ENCODE assay signal across 17 cellular contexts in the genomic region with DNA sequence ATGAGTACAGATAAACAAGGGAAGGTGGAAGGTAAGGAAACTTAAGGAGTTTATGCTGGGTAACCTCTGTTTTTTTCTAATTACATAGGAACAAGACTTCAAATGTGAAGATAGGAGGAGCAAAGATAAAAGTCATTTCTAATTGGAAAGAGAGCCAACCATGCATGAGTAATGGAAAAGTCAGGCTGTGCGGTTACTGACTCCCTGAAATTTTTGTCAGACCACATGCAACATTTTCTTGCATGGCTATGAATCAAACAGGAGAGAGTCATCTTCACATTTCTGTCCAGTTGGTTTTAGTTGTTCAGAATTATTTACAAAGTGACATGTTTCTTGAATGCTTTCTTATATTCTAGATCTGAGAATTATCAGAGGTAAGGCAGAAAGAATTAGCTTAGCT.
DNase-seq lines count a peak whose midpoint lies in the region; ATAC-seq and TF ChIP-seq lines count a peak whose summit lies in the region.
"Had no signal": no experiment of that assay in that cellular context is flagged by ENCODE, and none has a peak within 500 bp of the region (broad histone marks: within the 10 kb centered on the region; RNA-seq: fewer than 3 reads in every experiment).

No MANE protein-coding gene starts in this region.

- H3K27me3 Mint-ChIP-seq in activated CD8-positive, alpha-beta memory T cell treated with anti-CD3 and anti-CD28 coated beads, Interleukin-2, amount 10 ng/mL, durations not matched to agents 7 days and 5 days = no peaks in the 10 kb centered on the region
- H3K27me3 Mint-ChIP-seq in activated T-cell treated with anti-CD3 and anti-CD28 coated beads, Interleukin-2, amount 50 U/mL, for 24 hours = peaks cover 2% of the 10 kb centered on the region

- POLR2A ChIA-PET in AG04450 (lab: Yijun Ruan, JAX) = no interaction called here

- peaks cover 3% of the 10 kb centered on the region for H3K27me3 ChIP-seq in AG04450 (ENCODE audit: control insufficient read depth, insufficient read depth, low read length)
- H3K27me3 ChIP-seq in tibial artery = no peaks in the 10 kb centered on the region
- H3K27me3 ChIP-seq: BLaER1 treated with 17β-estradiol and CSF1 and Interleukin-3, amounts not matched to agents 10 nM and 100 nM; cardiac muscle cell; pancreas; vagina had no signal

- CTCF ChIA-PET in AG04450 (lab: Charles Lee) = no interaction called here
- CTCF ChIA-PET in activated CD8-positive, alpha-beta memory T cell treated with anti-CD3 and anti-CD28 coated beads, Interleukin-2, amount 10 ng/mL, durations not matched to agents 7 days and 5 days (lab: Charles Lee) = no interaction called here

- H3K27ac Mint-ChIP-seq in activated CD8-positive, alpha-beta memory T cell treated with anti-CD3 and anti-CD28 coated beads, Interleukin-2, amount 10 ng/mL, durations not matched to agents 7 days and 5 days = no peak overlapping the region
- H3K27ac Mint-ChIP-seq in activated T-cell treated with anti-CD3 and anti-CD28 coated beads, Interleukin-2, amount 50 U/mL, for 24 hours = no peak overlapping the region
- H3K27ac Mint-ChIP-seq: activated CD4-positive, alpha-beta T cell treated with anti-CD3 and anti-CD28 coated beads, Interleukin-2, amount 10 ng/mL, durations not matched to agents 24 days and 14 days; T-cell had no signal

- TF ChIP-seq CTCF in AG04450 (IDR thresholded peaks at IDR 0.05; ENCODE audit: low read depth, low read length) (no peak), tibial artery (IDR thresholded peaks at IDR 0.05) (no peak)

- DNase-seq in AG04450 (ENCODE audit: low read depth, low spot score) (peak; percentile 48), HS-27A (ENCODE audit: low read depth) (peak; percentile 20), astrocyte of the hippocampus (ENCODE audit: low read depth, low spot score) (peak; percentile 61), hepatic stellate cell (ENCODE audit: low spot score) (peak; percentile 43), COLO668 (lab: John Stamatoyannopoulos, UW; ENCODE audit: unreplicated experiment) (no peak), tibial artery (no peak)
- DNase-seq in activated CD8-positive, alpha-beta memory T cell treated with anti-CD3 and anti-CD28 coated beads, Interleukin-2, amount 10 ng/mL, durations not matched to agents 7 days and 5 days = no peak
- DNase-seq in activated T-cell treated with anti-CD3 and anti-CD28 coated beads, Interleukin-2, amount 50 U/mL, for 24 hours = no peak
- DNase-seq: activated CD4-positive, alpha-beta T cell treated with anti-CD3 and anti-CD28 coated beads, Interleukin-2, amount 10 ng/mL, durations not matched to agents 24 days and 14 days; NCI-H2227 treated with DMSO at 0.1 percent for 48 hours; pancreas; stimulated activated CD8-positive, alpha-beta memory T cell treated with anti-CD3 and anti-CD28 coated beads, Interleukin-4, amount 100 ng/mL, for 48 hours; T-cell had no signal

- H3K4me3 Mint-ChIP-seq in activated CD8-positive, alpha-beta memory T cell treated with anti-CD3 and anti-CD28 coated beads, Interleukin-2, amount 10 ng/mL, durations not matched to agents 7 days and 5 days = no peak overlapping the region
- no peak overlapping the region for H3K4me3 Mint-ChIP-seq in activated T-cell treated with anti-CD3 and anti-CD28 coated beads, Interleukin-2, amount 50 U/mL, for 24 hours
- H3K4me3 Mint-ChIP-seq: activated CD4-positive, alpha-beta T cell treated with anti-CD3 and anti-CD28 coated beads, Interleukin-2, amount 10 ng/mL, durations not matched to agents 24 days and 14 days; T-cell had no signal

- H3K4me1 Mint-ChIP-seq in activated CD8-positive, alpha-beta memory T cell treated with anti-CD3 and anti-CD28 coated beads, Interleukin-2, amount 10 ng/mL, durations not matched to agents 7 days and 5 days = no peaks in the 10 kb centered on the region
- H3K4me1 Mint-ChIP-seq in activated T-cell treated with anti-CD3 and anti-CD28 coated beads, Interleukin-2, amount 50 U/mL, for 24 hours (ENCODE audit: low read depth) = peaks cover 11% of the 10 kb centered on the region
- H3K4me1 Mint-ChIP-seq: activated CD4-positive, alpha-beta T cell treated with anti-CD3 and anti-CD28 coated beads, Interleukin-2, amount 10 ng/mL, durations not matched to agents 24 days and 14 days had no signal

- intact Hi-C loops in tibial artery (cut with DNase I; ENCODE audit: low total_unique reads) = no loop called here

- H3K4me1 ChIP-seq in tibial artery = no peaks in the 10 kb centered on the region
- H3K4me1 ChIP-seq: vagina had no signal

- no peaks in the 10 kb centered on the region for H3K36me3 ChIP-seq in tibial artery
- H3K36me3 ChIP-seq: BLaER1 treated with 17β-estradiol and CSF1 and Interleukin-3, amounts not matched to agents 10 nM and 100 nM; cardiac muscle cell; pancreas; vagina had no signal

- H3K4me3 ChIP-seq in AG04450 (ENCODE audit: low read depth, low read length) (no peak overlapping the region), tibial artery (no peak overlapping the region)
- H3K4me3 ChIP-seq: BLaER1 treated with 17β-estradiol and CSF1 and Interleukin-3, amounts not matched to agents 10 nM and 100 nM; cardiac muscle cell; pancreas; vagina had no signal

- H3K9me3 ChIP-seq in AG04450 (ENCODE audit: control insufficient read depth, insufficient read depth, low read length) (no peaks in the 10 kb centered on the region), tibial artery (no peaks in the 10 kb centered on the region)
- H3K9me3 ChIP-seq: BLaER1 treated with 17β-estradiol and CSF1 and Interleukin-3, amounts not matched to agents 10 nM and 100 nM; pancreas; vagina had no signal

- no peaks in the 10 kb centered on the region for H3K36me3 Mint-ChIP-seq in activated CD8-positive, alpha-beta memory T cell treated with anti-CD3 and anti-CD28 coated beads, Interleukin-2, amount 10 ng/mL, durations not matched to agents 7 days and 5 days
- no peaks in the 10 kb centered on the region for H3K36me3 Mint-ChIP-seq in activated T-cell treated with anti-CD3 and anti-CD28 coated beads, Interleukin-2, amount 50 U/mL, for 24 hours (ENCODE audit: low read depth)
- H3K36me3 Mint-ChIP-seq: T-cell had no signal

- no peak for ATAC-seq in activated CD8-positive, alpha-beta memory T cell treated with anti-CD3 and anti-CD28 coated beads, Interleukin-2, amount 10 ng/mL, durations not matched to agents 7 days and 5 days
- ATAC-seq: HCT116, T-cell had no signal

- H3K27ac ChIP-seq in AG04450 (ENCODE audit: low read depth, low read length) (no peak overlapping the region), tibial artery (no peak overlapping the region)
- H3K27ac ChIP-seq: BLaER1 treated with 17β-estradiol and CSF1 and Interleukin-3, amounts not matched to agents 10 nM and 100 nM; cardiac muscle cell; pancreas; vagina had no signal

- H3K9me3 Mint-ChIP-seq in activated CD8-positive, alpha-beta memory T cell treated with anti-CD3 and anti-CD28 coated beads, Interleukin-2, amount 10 ng/mL, durations not matched to agents 7 days and 5 days (ENCODE audit: low read depth) = no peaks in the 10 kb centered on the region
- no peaks in the 10 kb centered on the region for H3K9me3 Mint-ChIP-seq in activated T-cell treated with anti-CD3 and anti-CD28 coated beads, Interleukin-2, amount 50 U/mL, for 24 hours
- H3K9me3 Mint-ChIP-seq: T-cell had no signal

Comparison
In these comparisons a context has a peak if more than half of its experiments do, and no peak if none do; other contexts are left out.
1. DNase-seq: peak in AG04450 (single experiment), HS-27A (single experiment), astrocyte of the hippocampus (single experiment) and hepatic stellate cell (single experiment); none in activated CD8-positive, alpha-beta memory T cell treated with anti-CD3 and anti-CD28 coated beads, Interleukin-2, amount 10 ng/mL, durations not matched to agents 7 days and 5 days (single experiment), COLO668 (single experiment), tibial artery (0 of 2) and activated T-cell treated with anti-CD3 and anti-CD28 coated beads, Interleukin-2, amount 50 U/mL, for 24 hours (single experiment).